In the genomic region with DNA sequence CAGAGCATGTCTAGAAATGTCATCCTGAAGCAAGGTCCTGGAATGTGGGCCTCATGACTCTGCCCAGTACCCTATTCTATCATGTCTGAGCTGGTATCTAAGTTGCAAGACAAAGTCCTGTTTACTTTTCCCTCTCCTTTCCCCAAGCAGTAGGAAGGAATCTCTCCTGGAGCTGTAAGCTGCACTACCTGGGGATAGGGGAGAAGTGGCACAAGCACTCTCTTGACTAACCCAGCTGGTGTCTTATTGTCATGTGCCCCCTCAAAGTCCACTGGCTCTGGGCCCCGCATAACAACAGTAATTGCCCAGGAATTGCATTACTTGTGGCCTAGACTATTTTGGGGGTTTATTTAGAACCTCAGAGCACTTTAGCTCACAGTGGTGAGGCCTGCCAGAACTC, we compare ENCODE assay signal across 27 cellular contexts.
"Had no signal": no experiment of that assay in that cellular context is flagged by ENCODE, and none has a peak within 500 bp of the region (broad histone marks: within the 10 kb centered on the region; RNA-seq: fewer than 3 reads in every experiment).

No MANE protein-coding gene starts in this region.

- H3K4me3 Mint-ChIP-seq: dendritic cell treated with granulocyte-macrophage colony-stimulating factor and Interleukin-4, amounts not matched to agents 40 ng/mL and 50 ng/mL, for 4 days; effector memory CD8-positive, alpha-beta T cell; immature natural killer cell; mesothelial cell of epicardium; naive B cell; naive thymus-derived CD8-positive, alpha-beta T cell had no signal

- H3K4me3 ChIP-seq: colonic mucosa, esophagus squamous epithelium, gastrocnemius medialis, heart right ventricle, left lung, lower lobe of right lung, mucosa of descending colon had no signal

- H3K36me3 ChIP-seq: colonic mucosa, esophagus squamous epithelium, gastrocnemius medialis, heart right ventricle, left lung, lower lobe of right lung had no signal

- H3K9me3 ChIP-seq: colonic mucosa, esophagus squamous epithelium, gastrocnemius medialis had no signal

- H3K36me3 Mint-ChIP-seq: immature natural killer cell; mesothelial cell of epicardium; naive B cell; naive thymus-derived CD8-positive, alpha-beta T cell had no signal

- H3K27ac Mint-ChIP-seq: dendritic cell treated with granulocyte-macrophage colony-stimulating factor and Interleukin-4, amounts not matched to agents 40 ng/mL and 50 ng/mL, for 4 days; effector memory CD8-positive, alpha-beta T cell; immature natural killer cell; mesothelial cell of epicardium; naive B cell; naive thymus-derived CD8-positive, alpha-beta T cell had no signal

- H3K27me3 ChIP-seq: colonic mucosa, esophagus squamous epithelium, gastrocnemius medialis, heart right ventricle, left lung had no signal

- H3K4me1 Mint-ChIP-seq: immature natural killer cell; mesothelial cell of epicardium; naive B cell; naive thymus-derived CD8-positive, alpha-beta T cell had no signal

- H3K4me1 ChIP-seq: colonic mucosa, esophagus squamous epithelium, gastrocnemius medialis, heart right ventricle, left lung, lower lobe of right lung had no signal

- ATAC-seq: effector memory CD8-positive, alpha-beta T cell; esophagus mucosa; gastrocnemius medialis; heart right ventricle; left cardiac atrium; left lung; left ventricle myocardium superior; lower lobe of right lung; mucosa of descending colon; naive thymus-derived CD8-positive, alpha-beta T cell had no signal

- H3K27me3 Mint-ChIP-seq: dendritic cell treated with granulocyte-macrophage colony-stimulating factor and Interleukin-4, amounts not matched to agents 40 ng/mL and 50 ng/mL, for 4 days; effector memory CD8-positive, alpha-beta T cell; naive B cell; naive thymus-derived CD8-positive, alpha-beta T cell had no signal

- DNase-seq: colonic mucosa; cortex of kidney; effector CD8-positive, alpha-beta T cell; effector memory CD8-positive, alpha-beta T cell; erythroblast; esophagus squamous epithelium; foreskin fibroblast; foreskin melanocyte; gastrocnemius medialis; glutamatergic neuron; head of caudate nucleus; heart right ventricle; hypothalamus; immature natural killer cell; islet precursor cell; left cardiac atrium; left lung; left ventricle myocardium superior; lower lobe of right lung; mesenchymal stem cell; mucosa of descending colon; naive B cell; naive thymus-derived CD8-positive, alpha-beta T cell had no signal

- H3K27ac ChIP-seq: colonic mucosa, epithelial cell of prostate, esophagus squamous epithelium, gastrocnemius medialis, heart right ventricle, left lung, lower lobe of right lung had no signal
